Comparison of ENCODE assay signal across 1 cellular context in genomic region chr1:40948741-40949528, GRCh38.
TF ChIP-seq lines count a peak whose summit lies in the region.

No MANE protein-coding gene starts in this region.

TF ChIP-seq in K562, 482 proteins besides CTCF, POLR2A, EP300 and RAD21 (continued from another document and continues in another):
- TF ChIP-seq ZBTB9 (CRISPR knock-in tag; IDR thresholded peaks at IDR 0.05): no peak
- no peak for TF ChIP-seq NCOA1 (IDR thresholded peaks at IDR 0.05; ENCODE audit: low read depth)
- TF ChIP-seq SMAD4 (CRISPR knock-in tag; conservative IDR thresholded peaks at IDR 0.05): peak; percentile 77
- no peak for TF ChIP-seq LARP7 (IDR thresholded peaks at IDR 0.05)
- peak; percentile 26 for TF ChIP-seq CTCFL (IDR thresholded peaks at IDR 0.05; ENCODE audit: borderline replicate concordance, insufficient read depth, low read depth, low read length, poor library complexity, severe bottlenecking)
- TF ChIP-seq BACH1 (tag; IDR thresholded peaks at IDR 0.05): 0 out of 2 replicates have a peak, but pooled peaks have one; percentile 20
- TF ChIP-seq UBTF (IDR thresholded peaks at IDR 0.05; ENCODE audit: borderline replicate concordance in 1 of 2, low read depth in 2 of 2, low read length in 2 of 2): 0 out of 4 replicates have a peak, but pooled peaks of 1 of the 2 experiments have one; percentile 34
- peak; percentile 35; the same call in 1 of the 2 replicates for TF ChIP-seq KLF13 (tag; IDR thresholded peaks at IDR 0.05; ENCODE audit: borderline replicate concordance, low read depth)
- 0 out of 2 replicates have a peak, but pooled peaks have one; percentile 66 for TF ChIP-seq NBN (IDR thresholded peaks at IDR 0.05; ENCODE audit: low read depth)
- 0 out of 2 replicates have a peak, but pooled peaks have one; percentile 29 for TF ChIP-seq SMARCE1 (IDR thresholded peaks at IDR 0.05)
- TF ChIP-seq XRCC5 (IDR thresholded peaks at IDR 0.05; ENCODE audit: low read depth, low read length): 0 out of 2 replicates have a peak, but pooled peaks have one; percentile 37
- peak; percentile 85; the same call in 1 of the 2 replicates for TF ChIP-seq L3MBTL2 (IDR thresholded peaks at IDR 0.05)
- peak in 1 of 2 experiments; percentile 66; a peak in 2 of 4 replicates for TF ChIP-seq RCOR1 (IDR thresholded peaks at IDR 0.05; ENCODE audit: borderline replicate concordance in 1 of 2, low read depth in 2 of 2, low read length in 2 of 2)
- TF ChIP-seq SUPT5H (IDR thresholded peaks at IDR 0.05): no peak
- no peak; the same call in 1 of the 2 replicates for TF ChIP-seq CREB3 (tag; conservative IDR thresholded peaks at IDR 0.05; ENCODE audit: low read depth)
- TF ChIP-seq IRF9 (tag; IDR thresholded peaks at IDR 0.05): peak; percentile 16; the same call in 1 of the 2 replicates
- TF ChIP-seq CXXC5 (CRISPR knock-in tag; IDR thresholded peaks at IDR 0.05): peak; percentile 58
- TF ChIP-seq CC2D1A (IDR thresholded peaks at IDR 0.05): peak; percentile 65; the same call in 1 of the 2 replicates
- TF ChIP-seq SRF (CRISPR knock-in tag; IDR thresholded peaks at IDR 0.05): peak; percentile 74 to 96; a peak in 2 of 4 replicates
- TF ChIP-seq PBX2 (CRISPR knock-in tag; IDR thresholded peaks at IDR 0.05; ENCODE audit: low read depth): no peak
- TF ChIP-seq PBX2 (tag; conservative IDR thresholded peaks at IDR 0.05; ENCODE audit: low read depth): peak; percentile 45; the same call in 1 of the 2 replicates
- TF ChIP-seq MGA (IDR thresholded peaks at IDR 0.05): peak; percentile 75
- TF ChIP-seq TSC22D4 (tag; IDR thresholded peaks at IDR 0.05): no peak
- TF ChIP-seq ZBTB1 (CRISPR knock-in tag; IDR thresholded peaks at IDR 0.05; ENCODE audit: borderline replicate concordance, low read depth): no peak
- peak; percentile 47; the same call in 1 of the 2 replicates for TF ChIP-seq ZNF512 (tag; IDR thresholded peaks at IDR 0.05)
- TF ChIP-seq NR4A1 (CRISPR knock-in tag; IDR thresholded peaks at IDR 0.05): no peak
- TF ChIP-seq NR4A1 (tag; IDR thresholded peaks at IDR 0.05): peak; percentile 66; the same call in 1 of the 2 replicates
